ENCODE assay signal across 8 cellular contexts in genomic region chrX:41084360-41085104, GRCh38. TPM values are rescaled to one million over a fixed set of nuclear protein-coding genes. Genes with fewer than 3 reads are reported as not detected.
DNase-seq lines count a peak whose midpoint lies in the region; ATAC-seq and TF ChIP-seq lines count a peak whose summit lies in the region.

No MANE protein-coding gene starts in this region.

- H3K36me3 ChIP-seq in ES-I3 (ENCODE audit: insufficient read depth, low read length), result no peaks in the 10 kb centered on the region; the same call in 1 of the 2 replicates

- H2BK20ac ChIP-seq in H9 (ENCODE audit: low read depth, low read length, poor library complexity, severe bottlenecking), result no peak overlapping the region

- H3K27ac Mint-ChIP-seq in H9 (peak overlapping the region; percentile 100), natural killer cell (peak overlapping the region; percentile 95 to 97)

- H2AK5ac ChIP-seq in H9 (ENCODE audit: insufficient read length, low read length), result no peak overlapping the region

- H3K36me3 Mint-ChIP-seq in H9 (ENCODE audit: insufficient read depth in 1 of 3, low read depth in 3 of 3), result peaks cover 21 to 31% (median 31%) of the 10 kb centered on the region in 3 experiments
- H3K36me3 Mint-ChIP-seq in natural killer cell, result no peaks in the 10 kb centered on the region

- no peaks in the 10 kb centered on the region for H3K9me3 ChIP-seq in ES-I3 (ENCODE audit: control insufficient read depth, insufficient read depth, low read length)
- H3K9me3 ChIP-seq in H9 (ENCODE audit: control insufficient read depth, low read depth, low read length), result no peaks in the 10 kb centered on the region

- H3K4ac ChIP-seq in H9 (ENCODE audit: low read depth, low read length), result peak overlapping the region; percentile 70; the same call in 1 of the 2 replicates

- H3K27ac ChIP-seq in H9 (ENCODE audit: insufficient read length, low read depth, low read length), result peak overlapping the region; percentile 99

- H3K23me2 ChIP-seq in H9 (ENCODE audit: insufficient read length, low read depth, low read length, poor library complexity, severe bottlenecking), result peaks cover 4% of the 10 kb centered on the region

- peak overlapping the region; percentile 66 for H3K4me3 ChIP-seq in fibroblast of pulmonary artery (replicated peaks; ENCODE audit: low read depth, low read length)

- peaks cover 10 to 12% of the 10 kb centered on the region in 2 experiments for H3K4me1 Mint-ChIP-seq in H9
- H3K4me1 Mint-ChIP-seq in natural killer cell, result peaks cover 15 to 47% of the 10 kb centered on the region in 2 donors

- no peak overlapping the region for H2BK15ac ChIP-seq in H9 (ENCODE audit: low read depth, low read length)

- peak overlapping the region; percentile 96 for H2BK5ac ChIP-seq in H9 (ENCODE audit: insufficient read length, low read length)

- H4K91ac ChIP-seq in H9 (ENCODE audit: insufficient read length, low read depth, low read length), result peak overlapping the region; percentile 93

- H3K9ac ChIP-seq in ES-I3 (ENCODE audit: low read depth, low read length) (peak overlapping the region; percentile 95), H9 (ENCODE audit: extremely low read depth, insufficient read length, low read length) (peak overlapping the region; percentile 96)

- peak overlapping the region; percentile 92 for H3K56ac ChIP-seq in H9 (ENCODE audit: insufficient read length, low read depth, low read length)

- peak overlapping the region; percentile 82 for H3K4me2 ChIP-seq in H9 (ENCODE audit: insufficient read depth, insufficient read length, low read length)

- no peak overlapping the region for H2AFZ ChIP-seq in H9 (ENCODE audit: low read length)

- H3K27me3 Mint-ChIP-seq in H9 (ENCODE audit: low read depth), result no peaks in the 10 kb centered on the region
- peaks cover 0 to 13% of the 10 kb centered on the region in 2 donors for H3K27me3 Mint-ChIP-seq in natural killer cell (ENCODE audit: low read depth in 2 of 2)

- TF ChIP-seq POLR2A in Raji (IDR thresholded peaks at IDR 0.05; ENCODE audit: insufficient read depth, low read depth, low read length), result peak; percentile 86

- H3K79me2 ChIP-seq in H9 (ENCODE audit: insufficient read depth, low read length), result peaks cover 41% of the 10 kb centered on the region

- peak overlapping the region; percentile 83 for H2BK12ac ChIP-seq in H9 (ENCODE audit: insufficient read length, low read depth, low read length)

- no peaks in the 10 kb centered on the region for H3K79me1 ChIP-seq in H9 (ENCODE audit: insufficient read depth, low read depth, low read length, poor library complexity, severe bottlenecking)

- peak; percentile 69 to 85 (median 70) for ATAC-seq in natural killer cell

- no peak overlapping the region for H3K23ac ChIP-seq in H9 (ENCODE audit: insufficient read length, low read depth, low read length)

- TF ChIP-seq CTCF in H9 (conservative IDR thresholded peaks at IDR 0.05), result no peak
- TF ChIP-seq CTCF in fibroblast of pulmonary artery (IDR thresholded peaks at IDR 0.05; ENCODE audit: low read length, missing control alignments), result no peak
- TF ChIP-seq CTCF in natural killer cell (IDR thresholded peaks at IDR 0.05), result no peak

- H3T11ph ChIP-seq in H9 (ENCODE audit: low read length), result no peak overlapping the region

- no peaks in the 10 kb centered on the region for H3K27me3 ChIP-seq in H9 (ENCODE audit: insufficient read depth, low read length)

- peak overlapping the region; percentile 97 for H4K8ac ChIP-seq in H9 (replicated peaks; ENCODE audit: insufficient read length, low read depth, low read length)

- H2BK120ac ChIP-seq in H9 (ENCODE audit: low read depth, low read length, poor library complexity, severe bottlenecking), result peak overlapping the region; percentile 52

- H3K9me3 Mint-ChIP-seq in H9 (peaks cover 55 to 62% of the 10 kb centered on the region in 2 experiments), natural killer cell (no peaks in the 10 kb centered on the region)

- H3K14ac ChIP-seq in H9 (ENCODE audit: insufficient read depth, low read length), result peak overlapping the region; percentile 98

- peak overlapping the region; percentile 98 for H4K5ac ChIP-seq in H9 (ENCODE audit: insufficient read length, low read depth, low read length)

- DNase-seq in H9, result peak; percentile 99
- peak; percentile 95 for DNase-seq in M059J (ENCODE audit: low read depth)
- DNase-seq in activated effector memory CD4-positive, alpha-beta T cell treated with anti-CD3 and anti-CD28 coated beads, Interleukin-2, amount 50 U/mL, for 16 hours, result peak; percentile 97
- DNase-seq in fibroblast of pulmonary artery (ENCODE audit: low read depth), result peak; percentile 96
- peak; percentile 97 for DNase-seq in natural killer cell
- DNase-seq in stimulated activated naive CD4-positive, alpha-beta T cell (lab: John Stamatoyannopoulos, UW), result peak; percentile 93 to 100 (median 97)

- H3K4me1 ChIP-seq in ES-I3 (ENCODE audit: insufficient read depth, low read length), result no peaks in the 10 kb centered on the region
- H3K4me1 ChIP-seq in H9 (ENCODE audit: insufficient read depth, low read length), result no peaks in the 10 kb centered on the region; the same call in 1 of the 2 replicates

- peak overlapping the region; percentile 86 to 87 for H3K4me3 Mint-ChIP-seq in H9
- H3K4me3 Mint-ChIP-seq in natural killer cell, result peak overlapping the region; percentile 93

- no peaks in the 10 kb centered on the region for H4K20me1 ChIP-seq in H9 (ENCODE audit: control insufficient read depth, insufficient read depth, insufficient read length)

- peak overlapping the region; percentile 99 for H3K18ac ChIP-seq in H9 (ENCODE audit: insufficient read length, low read depth, low read length)

- WGBS in H9 (ENCODE audit: extremely low coverage, insufficient read length, low lambda C conversion rate), result no CpG with 5 or more reads among the region's 65 CpGs

- intact Hi-C loops in natural killer cell (cut with micrococcal nuclease), result loop anchor here (2.0 to 10.0 kb wide), 4 partner anchors 33 to 440 kb away; partner anchors contain the start of genes CXorf38, DDX3X and MED14

RNA-seq across cellular contexts. Expression of gene USP9X, which starts 0.7 kb away (rescaled TPM):
- 268 and 284 TPM in 2 replicates for total RNA-seq in H9 (2021)
- 48.5 and 81.7 TPM in 2 replicates for total RNA-seq in M059J (2014; rRNA removed; shearing (Covaris generic))
- 10 to 100 TPM; 76.3 to 87.4 (median 81.9) TPM for total RNA-seq in natural killer cell

Comparison
In these comparisons a context has a peak if more than half of its experiments do, and no peak if none do; other contexts are left out.
1. Peak in every context shown above with its lines: DNase-seq, ATAC-seq, H3K4me3 ChIP-seq and H3K27ac ChIP-seq.